8 cellular contexts compared by ENCODE assay signal in the genomic region with DNA sequence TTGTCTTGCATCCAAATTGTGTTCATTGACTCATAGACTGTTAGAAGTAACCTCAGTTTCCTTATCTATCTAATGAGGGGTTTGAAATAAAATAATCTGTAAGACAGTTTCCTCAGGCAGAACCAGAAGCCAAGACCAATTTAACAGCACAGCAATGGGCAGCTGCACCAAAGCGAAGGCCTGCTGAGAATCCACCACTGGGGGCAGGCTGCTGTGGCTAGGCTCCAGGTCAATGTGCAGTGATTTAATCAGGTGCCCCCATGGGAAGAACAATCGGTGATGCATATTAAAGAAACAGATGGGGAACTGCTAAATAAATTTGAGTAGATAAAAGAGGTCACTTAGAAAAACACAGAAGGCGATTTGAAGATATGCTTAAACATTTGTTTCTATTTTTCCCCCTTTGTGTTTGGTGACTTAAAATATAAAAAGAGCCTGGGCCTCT. TPM values are rescaled to one million over a fixed set of nuclear protein-coding genes. Genes with fewer than 3 reads are reported as not detected.
DNase-seq lines count a peak whose midpoint lies in the region; ATAC-seq and TF ChIP-seq lines count a peak whose summit lies in the region.

No MANE protein-coding gene starts in this region.

- TF ChIP-seq POLR2A in lower leg skin (IDR thresholded peaks at IDR 0.05) = no peak

- H3K4me1 ChIP-seq in HEK293 (ENCODE audit: control insufficient read depth, insufficient read depth, low read length) = no peaks in the 10 kb centered on the region

- TF ChIP-seq CTCF in AG10803 (conservative IDR thresholded peaks at IDR 0.05; ENCODE audit: low read length) (peak; percentile 55), HEK293 (tag by site-specific recombination; IDR thresholded peaks at IDR 0.05) (no peak), VCaP (conservative IDR thresholded peaks at IDR 0.05) (peak; percentile 71), lower leg skin (IDR thresholded peaks at IDR 0.05) (no peak)

- 70 to 72% methylated on average over 3 of the region's 3 CpGs for WGBS in lower leg skin, 2 donors

- H3K27ac ChIP-seq in HEK293 (ENCODE audit: extremely low read depth, low read depth, low read length) = no peak overlapping the region
- no peak overlapping the region for H3K27ac ChIP-seq in VCaP

- POLR2A ChIA-PET in HEK293 (lab: Yijun Ruan, JAX) = no interaction called here

- CTCF ChIA-PET in HEK293 (lab: Yijun Ruan, JAX) = interaction anchor here (0.6 to 0.7 kb wide), 2 partner anchors 11 to 85 kb away, joined by 3 read pairs; no protein-coding TSS in a partner anchor

- no peaks in the 10 kb centered on the region for H3K9me3 ChIP-seq in HEK293 (ENCODE audit: control insufficient read depth, insufficient read depth, low read depth, low read length)

- peaks cover 0 to 14% of the 10 kb centered on the region in 2 experiments; a peak in 1 of 3 replicates for H3K36me3 ChIP-seq in HEK293 (ENCODE audit: control insufficient read depth in 2 of 2, insufficient read depth in 1 of 2, low read length in 2 of 2)

- ATAC-seq in HG03378 (IDR thresholded peaks at IDR 0.05; ENCODE audit: unreplicated experiment) = no peak

- intact Hi-C loops in lower leg skin (cut with DNase I; ENCODE audit: low total_unique reads) = no loop called here

- peak; percentile 19 for DNase-seq in AG10803 (ENCODE audit: low read depth)
- peak; percentile 52 for DNase-seq in kidney tubule cell (ENCODE audit: low spot score)
- no peak for DNase-seq in lower leg skin (ENCODE audit: low spot score in 2 of 2)
- no peak for DNase-seq in DMS79 (lab: John Stamatoyannopoulos, UW)
- no peak for DNase-seq in NCI-H1092 treated with DMSO at 0.1 percent for 48 hours (lab: John Stamatoyannopoulos, UW)

- no peak overlapping the region for H3K4me3 ChIP-seq in AG10803 (ENCODE audit: low read length)
- H3K4me3 ChIP-seq in HEK293 (ENCODE audit: low read depth, low read length) = no peak overlapping the region
- H3K4me3 ChIP-seq in lower leg skin (ENCODE audit: low read depth, poor library complexity, severe bottlenecking) = no peak overlapping the region

TF ChIP-seq in HEK293, 187 proteins besides CTCF, POLR2A, EP300 and RAD21:
- TF ChIP-seq RBAK (tag by site-specific recombination; IDR thresholded peaks at IDR 0.05) = no peak
- TF ChIP-seq, protein P1, sequence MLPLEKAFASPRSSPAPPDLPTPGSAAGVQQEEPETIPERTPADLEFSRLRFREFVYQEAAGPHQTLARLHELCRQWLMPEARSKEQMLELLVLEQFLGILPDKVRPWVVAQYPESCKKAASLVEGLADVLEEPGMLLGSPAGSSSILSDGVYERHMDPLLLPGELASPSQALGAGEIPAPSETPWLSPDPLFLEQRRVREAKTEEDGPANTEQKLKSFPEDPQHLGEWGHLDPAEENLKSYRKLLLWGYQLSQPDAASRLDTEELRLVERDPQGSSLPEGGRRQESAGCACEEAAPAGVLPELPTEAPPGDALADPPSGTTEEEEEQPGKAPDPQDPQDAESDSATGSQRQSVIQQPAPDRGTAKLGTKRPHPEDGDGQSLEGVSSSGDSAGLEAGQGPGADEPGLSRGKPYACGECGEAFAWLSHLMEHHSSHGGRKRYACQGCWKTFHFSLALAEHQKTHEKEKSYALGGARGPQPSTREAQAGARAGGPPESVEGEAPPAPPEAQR (tag by site-specific recombination; IDR thresholded peaks at IDR 0.05) = no peak
- peak; percentile 47 for TF ChIP-seq ZIC2 (tag by site-specific recombination; IDR thresholded peaks at IDR 0.05)
- peak; percentile 39; the same call in 1 of the 2 replicates for TF ChIP-seq GLIS1 (tag by site-specific recombination; IDR thresholded peaks at IDR 0.05)
- TF ChIP-seq REPIN1 (tag by site-specific recombination; IDR thresholded peaks at IDR 0.05; ENCODE audit: low read depth) = no peak
- no peak for TF ChIP-seq ZNF785 (tag by site-specific recombination; IDR thresholded peaks at IDR 0.05)
- no peak for TF ChIP-seq ZEB2 (tag by site-specific recombination; IDR thresholded peaks at IDR 0.05)
- no peak for TF ChIP-seq ZNF843 (tag by site-specific recombination; IDR thresholded peaks at IDR 0.05)
- TF ChIP-seq, protein P2, sequence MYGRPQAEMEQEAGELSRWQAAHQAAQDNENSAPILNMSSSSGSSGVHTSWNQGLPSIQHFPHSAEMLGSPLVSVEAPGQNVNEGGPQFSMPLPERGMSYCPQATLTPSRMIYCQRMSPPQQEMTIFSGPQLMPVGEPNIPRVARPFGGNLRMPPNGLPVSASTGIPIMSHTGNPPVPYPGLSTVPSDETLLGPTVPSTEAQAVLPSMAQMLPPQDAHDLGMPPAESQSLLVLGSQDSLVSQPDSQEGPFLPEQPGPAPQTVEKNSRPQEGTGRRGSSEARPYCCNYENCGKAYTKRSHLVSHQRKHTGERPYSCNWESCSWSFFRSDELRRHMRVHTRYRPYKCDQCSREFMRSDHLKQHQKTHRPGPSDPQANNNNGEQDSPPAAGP (tag by site-specific recombination; IDR thresholded peaks at IDR 0.05) = no peak
- no peak for TF ChIP-seq ZNF23 (tag by site-specific recombination; IDR thresholded peaks at IDR 0.05; ENCODE audit: borderline replicate concordance)

RNA-seq across cellular contexts. Expression of a gene that starts 28.0 kb away (rescaled TPM):
- 10 to 100 TPM; 35.4 to 47.2 (median 38.6) TPM for total RNA-seq in lower leg skin

RNA-seq across cellular contexts. Expression of a gene that starts 50.0 kb away (rescaled TPM):
- total RNA-seq in lower leg skin = 1 to 10 TPM; 6.6 to 9.3 (median 7.5) TPM

Comparison
In these comparisons a context has a peak if more than half of its experiments do, and no peak if none do; other contexts are left out.
1. DNase-seq: peak in AG10803 (single experiment) and kidney tubule cell (single experiment); none in lower leg skin (0 of 2), DMS79 (single experiment) and NCI-H1092 treated with DMSO at 0.1 percent for 48 hours (single experiment).
2. CTCF ChIP-seq: peak in AG10803 (single experiment) and VCaP (single experiment); none in HEK293 (single experiment) and lower leg skin (0 of 3).